ENCODE assay signal across 1 cellular context in genomic region chr1:19209990-19210771, GRCh38.
TF ChIP-seq lines count a peak whose summit lies in the region.

Gene UBR4 (minus strand): TSS chr1:19210266. CDS start chr1:19210248, 18 bp downstream.

TF ChIP-seq in HepG2, 621 proteins besides CTCF, POLR2A, EP300 and RAD21 (continued from another document and continues in another):
- peak; percentile 97 for TF ChIP-seq MAZ (IDR thresholded peaks at IDR 0.05; ENCODE audit: borderline replicate concordance, low read depth, low read length)
- TF ChIP-seq MAZ (CRISPR knock-in tag; IDR thresholded peaks at IDR 0.05; ENCODE audit: low read depth) = peak; percentile 98
- peak; percentile 48 for TF ChIP-seq CCAR2 (optimal IDR thresholded peaks at IDR 0.05; ENCODE audit: low read depth, low read length)
- no peak for TF ChIP-seq GZF1 (CRISPR knock-in tag; IDR thresholded peaks at IDR 0.05)
- TF ChIP-seq POLR2AphosphoS5 (IDR thresholded peaks at IDR 0.05; ENCODE audit: low read depth, low read length) = peak; percentile 90
- peak; percentile 84 for TF ChIP-seq MED8 (CRISPR knock-in tag; IDR thresholded peaks at IDR 0.05; ENCODE audit: insufficient replicate concordance)
- TF ChIP-seq TAF1 (CRISPR knock-in tag; IDR thresholded peaks at IDR 0.05) = peak; percentile 90
- TF ChIP-seq ZNF430 (CRISPR knock-in tag; IDR thresholded peaks at IDR 0.05) = no peak; the same call in 1 of the 2 replicates
- TF ChIP-seq EED (CRISPR knock-in tag; IDR thresholded peaks at IDR 0.05) = peak; percentile 76
- peak; percentile 91 for TF ChIP-seq IKZF4 (CRISPR knock-in tag; IDR thresholded peaks at IDR 0.05; ENCODE audit: borderline replicate concordance, low read depth, not compliant biosample characterization)
- no peak for TF ChIP-seq TERF1 (CRISPR knock-in tag; IDR thresholded peaks at IDR 0.05)
- TF ChIP-seq ZNF446 (CRISPR knock-in tag; IDR thresholded peaks at IDR 0.05) = no peak
- TF ChIP-seq ZBTB3 (CRISPR knock-in tag; IDR thresholded peaks at IDR 0.05; ENCODE audit: borderline replicate concordance, low read depth) = no peak; the same call in 1 of the 2 replicates
- TF ChIP-seq ZNF230 (CRISPR knock-in tag; IDR thresholded peaks at IDR 0.05) = peak; percentile 68; the same call in 1 of the 2 replicates
- TF ChIP-seq ARID5B (CRISPR knock-in tag; IDR thresholded peaks at IDR 0.05) = peak; percentile 67
- peak; percentile 56; the same call in 1 of the 2 replicates for TF ChIP-seq ZNF619 (CRISPR knock-in tag; IDR thresholded peaks at IDR 0.05)
- TF ChIP-seq SKI (IDR thresholded peaks at IDR 0.05; ENCODE audit: partially characterized antibody) = peak; percentile 66
- TF ChIP-seq ZNF646 (CRISPR knock-in tag; IDR thresholded peaks at IDR 0.05) = no peak
- peak; percentile 84 for TF ChIP-seq ZNF367 (CRISPR knock-in tag; IDR thresholded peaks at IDR 0.05; ENCODE audit: borderline replicate concordance)
- no peak for TF ChIP-seq ZBTB34 (CRISPR knock-in tag; IDR thresholded peaks at IDR 0.05)
- TF ChIP-seq NR3C1 (CRISPR knock-in tag; IDR thresholded peaks at IDR 0.05) = no peak
- peak; percentile 75 to 78; a peak in 2 of 4 replicates for TF ChIP-seq HMGXB4 (CRISPR knock-in tag; IDR thresholded peaks at IDR 0.05; ENCODE audit: borderline replicate concordance in 1 of 2, low read depth in 1 of 2)
- no peak for TF ChIP-seq ZBTB40 (IDR thresholded peaks at IDR 0.05)
- 0 out of 2 replicates have a peak, but pooled peaks have one; percentile 14 for TF ChIP-seq ZBTB40 (CRISPR knock-in tag; IDR thresholded peaks at IDR 0.05)
- peak; percentile 92; the same call in 1 of the 2 replicates for TF ChIP-seq CREB3 (CRISPR knock-in tag; IDR thresholded peaks at IDR 0.05)
- TF ChIP-seq MTERF4 (CRISPR knock-in tag; IDR thresholded peaks at IDR 0.05) = peak; percentile 94; the same call in 1 of the 2 replicates
